ENCODE assay signal across 7 cellular contexts in the genomic region with DNA sequence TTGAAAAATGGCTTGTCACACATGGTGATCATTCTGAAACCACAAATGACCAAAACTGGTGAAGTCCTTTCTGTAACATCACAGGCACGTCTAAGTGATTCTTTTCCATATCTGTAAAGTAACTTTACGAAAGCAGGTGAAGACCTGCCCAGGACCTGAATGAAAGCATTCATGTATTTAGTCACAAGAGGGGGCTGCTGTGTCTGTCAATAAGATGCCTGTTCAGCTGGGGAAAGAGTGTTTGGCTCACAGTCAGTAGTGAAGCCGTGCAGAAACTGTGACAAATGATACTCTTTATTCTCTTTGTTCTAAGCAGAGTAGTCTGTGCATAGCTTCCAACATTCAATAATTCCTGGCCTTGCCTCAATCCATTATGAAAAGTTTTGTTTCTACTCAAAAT.
DNase-seq lines count a peak whose midpoint lies in the region; ATAC-seq and TF ChIP-seq lines count a peak whose summit lies in the region.

No MANE protein-coding gene starts in this region.

- H3K9me3 ChIP-seq in thymus (ENCODE audit: control insufficient read depth) (no peaks in the 10 kb centered on the region), gastroesophageal sphincter (no peaks in the 10 kb centered on the region)

- H3K27ac ChIP-seq in thymus (ENCODE audit: low read depth) (peak overlapping the region; percentile 37), gastroesophageal sphincter (no peak overlapping the region)

- peaks cover 15% of the 10 kb centered on the region for H3K4me1 ChIP-seq in thymus (ENCODE audit: control insufficient read depth, insufficient read depth, low read length)
- no peaks in the 10 kb centered on the region for H3K4me1 ChIP-seq in gastroesophageal sphincter

- TF ChIP-seq CTCF in GM12875 (IDR thresholded peaks at IDR 0.05; ENCODE audit: borderline replicate concordance, insufficient read depth, low read depth, low read length) (peak; percentile 56; the same call in 1 of the 2 replicates), epithelial cell of proximal tubule (conservative IDR thresholded peaks at IDR 0.05; ENCODE audit: low read depth, low read length) (peak; percentile 57), gastroesophageal sphincter (IDR thresholded peaks at IDR 0.05) (peak in 1 of 4 experiments; percentile 15)

- ATAC-seq in HG02610 (IDR thresholded peaks at IDR 0.05; ENCODE audit: unreplicated experiment): peak; percentile 60
- no peak for ATAC-seq in gastroesophageal sphincter

- TF ChIP-seq EP300 in gastroesophageal sphincter (IDR thresholded peaks at IDR 0.05): no peak

- DNase-seq in SK-MEL-5 (ENCODE audit: low read depth, low spot score) (peak; percentile 77), epithelial cell of proximal tubule (ENCODE audit: low read depth) (no peak), NCI-H1048 (lab: John Stamatoyannopoulos, UW) (no peak)

- no peak for TF ChIP-seq POLR2A in gastroesophageal sphincter (IDR thresholded peaks at IDR 0.05)

- H3K36me3 ChIP-seq in thymus (ENCODE audit: control insufficient read depth, insufficient read depth): no peaks in the 10 kb centered on the region
- no peaks in the 10 kb centered on the region for H3K36me3 ChIP-seq in gastroesophageal sphincter

- in situ Hi-C loops in SK-MEL-5 (cut with HindIII; ENCODE audit: low pct_unique_long_range_greater_than_20kb, low sequenced_read_pairs): no loop called here

- no peak overlapping the region for H3K4me3 ChIP-seq in GM12875 (ENCODE audit: low read depth, low read length)
- no peak overlapping the region for H3K4me3 ChIP-seq in epithelial cell of proximal tubule (ENCODE audit: low read depth, low read length)
- H3K4me3 ChIP-seq in thymus (ENCODE audit: low read length): no peak overlapping the region
- no peak overlapping the region for H3K4me3 ChIP-seq in gastroesophageal sphincter

- no peaks in the 10 kb centered on the region for H3K27me3 ChIP-seq in thymus (ENCODE audit: control insufficient read depth, insufficient read depth)
- no peaks in the 10 kb centered on the region for H3K27me3 ChIP-seq in gastroesophageal sphincter

- 9% methylated on average over 3 of the region's 3 CpGs for WGBS in thymus
- 35 to 49% methylated on average over 3 of the region's 3 CpGs for WGBS in gastroesophageal sphincter (ENCODE audit: low coverage in 1 of 2), 2 donors
